18 cellular contexts compared by ENCODE assay signal in the genomic region with DNA sequence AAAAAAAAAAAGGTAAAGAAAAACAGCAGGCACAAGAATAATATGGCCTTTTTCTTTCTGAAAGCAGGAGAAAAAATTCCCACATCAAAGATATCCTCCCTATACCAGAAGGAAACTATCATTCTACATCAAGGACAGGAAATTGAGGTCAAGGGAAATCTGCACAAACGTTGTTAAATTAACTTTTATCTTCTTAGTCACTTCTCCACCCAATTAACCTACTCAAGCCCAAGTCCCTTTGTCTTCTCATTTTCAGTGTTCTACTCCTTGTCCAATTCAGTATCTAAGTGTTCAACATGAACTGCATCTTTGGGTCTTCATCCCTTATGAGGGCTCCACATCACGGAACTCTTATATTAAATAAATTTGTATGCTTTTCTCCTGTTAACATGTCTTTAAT. TPM values are rescaled to one million over a fixed set of nuclear protein-coding genes. Genes with fewer than 3 reads are reported as not detected.
A peak's percentile ranks its signal among the peaks of the same experiment; 100 is the strongest.
DNase-seq lines count a peak whose midpoint lies in the region; ATAC-seq, FAIRE-seq and TF ChIP-seq lines count a peak whose summit lies in the region.
"Had no signal": no experiment of that assay in that cellular context is flagged by ENCODE, and none has a peak within 500 bp of the region (broad histone marks: within the 10 kb centered on the region; RNA-seq: fewer than 3 reads in every experiment).

No MANE protein-coding gene starts in this region.

- no peaks in the 10 kb centered on the region for H3K9me3 Mint-ChIP-seq in CD8-positive, alpha-beta memory T cell
- H3K9me3 Mint-ChIP-seq in T-helper 2 cell treated with Interferon-gamma antibody and Interleukin-4, amounts not matched to agents 5 μg/mL and 100 μg/mL, for 36 hours = no peaks in the 10 kb centered on the region

- H3K4me3 ChIP-seq in BLaER1 = no peak overlapping the region
- H3K4me3 ChIP-seq in CD8-positive, alpha-beta memory T cell (ENCODE audit: low read length) = peak overlapping the region; percentile 7
- no peak overlapping the region for H3K4me3 ChIP-seq in effector memory CD4-positive, alpha-beta T cell (ENCODE audit: insufficient read depth, low read depth, low read length, poor library complexity, severe bottlenecking)
- H3K4me3 ChIP-seq: smooth muscle cell, thoracic aorta had no signal

- H3K4me2 ChIP-seq in BLaER1 = peak overlapping the region; percentile 64
- H3K4me2 ChIP-seq: smooth muscle cell had no signal

- no peaks in the 10 kb centered on the region for H3K9me3 ChIP-seq in BLaER1
- no peaks in the 10 kb centered on the region for H3K9me3 ChIP-seq in CD8-positive, alpha-beta memory T cell (ENCODE audit: low read length)
- H3K9me3 ChIP-seq in effector memory CD4-positive, alpha-beta T cell (ENCODE audit: control insufficient read depth, low read length) = no peaks in the 10 kb centered on the region
- H3K9me3 ChIP-seq: thoracic aorta had no signal

- H3K27me3 ChIP-seq in BLaER1 = no peaks in the 10 kb centered on the region
- H3K27me3 ChIP-seq in CD8-positive, alpha-beta memory T cell (ENCODE audit: insufficient read depth, low read length, poor library complexity, severe bottlenecking) = no peaks in the 10 kb centered on the region
- no peaks in the 10 kb centered on the region for H3K27me3 ChIP-seq in effector memory CD4-positive, alpha-beta T cell (replicated peaks; ENCODE audit: control insufficient read depth, insufficient read depth, low read length, poor library complexity, severe bottlenecking)

- no peak overlapping the region for H3K9ac ChIP-seq in BLaER1

- no peak for ATAC-seq in GM21737 (IDR thresholded peaks at IDR 0.05; ENCODE audit: unreplicated experiment)

- no peak for FAIRE-seq in HTR-8/SVneo (lab: Jason Lieb, UNC)
- FAIRE-seq: TTC549 had no signal

- H3K36me3 Mint-ChIP-seq in CD8-positive, alpha-beta memory T cell = peaks cover 5 to 38% (median 22%) of the 10 kb centered on the region in 3 donors
- H3K36me3 Mint-ChIP-seq in T-helper 2 cell treated with Interferon-gamma antibody and Interleukin-4, amounts not matched to agents 5 μg/mL and 100 μg/mL, for 36 hours (ENCODE audit: low read depth) = peaks cover 42% of the 10 kb centered on the region

- no peak for TF ChIP-seq CTCF in GM13977 (IDR thresholded peaks at IDR 0.05; ENCODE audit: extremely low read depth, insufficient read depth, missing control alignments)

- POLR2A ChIA-PET in CD8-positive, alpha-beta memory T cell (lab: Charles Lee) = no interaction called here

- in situ Hi-C loops in GM13977 (cut with MboI; ENCODE audit: low pct_unique_long_range_greater_than_20kb, low sequenced_read_pairs, unreplicated experiment) = no loop called here

- H3K27ac ChIP-seq in BLaER1 = no peak overlapping the region
- H3K27ac ChIP-seq in CD8-positive, alpha-beta memory T cell (ENCODE audit: low read depth, low read length) = no peak overlapping the region
- H3K27ac ChIP-seq in effector memory CD4-positive, alpha-beta T cell (ENCODE audit: insufficient read depth, low read length, poor library complexity, severe bottlenecking) = peak overlapping the region; percentile 44
- H3K27ac ChIP-seq: epithelial cell of prostate, RWPE1, thoracic aorta had no signal

- H3K4me1 ChIP-seq in BLaER1 = peaks cover 43% of the 10 kb centered on the region
- H3K4me1 ChIP-seq in CD8-positive, alpha-beta memory T cell (ENCODE audit: insufficient read depth, low read length) = peaks cover 65% of the 10 kb centered on the region
- peaks cover 18% of the 10 kb centered on the region for H3K4me1 ChIP-seq in effector memory CD4-positive, alpha-beta T cell (ENCODE audit: control insufficient read depth, insufficient read depth, low read length, poor library complexity, severe bottlenecking)

- peaks cover 58% of the 10 kb centered on the region for H3K36me3 ChIP-seq in BLaER1
- no peaks in the 10 kb centered on the region for H3K36me3 ChIP-seq in CD8-positive, alpha-beta memory T cell (ENCODE audit: insufficient read depth, low read length)
- H3K36me3 ChIP-seq in effector memory CD4-positive, alpha-beta T cell (ENCODE audit: control insufficient read depth, insufficient read depth, low read length) = peaks cover 10% of the 10 kb centered on the region
- H3K36me3 ChIP-seq: thoracic aorta had no signal

- H3K4me3 Mint-ChIP-seq in CD8-positive, alpha-beta memory T cell = peak overlapping the region in 5 of 7 donors; percentile 26 to 55 (median 34)
- H3K4me3 Mint-ChIP-seq in T-helper 2 cell treated with Interferon-gamma antibody and Interleukin-4, amounts not matched to agents 5 μg/mL and 100 μg/mL, for 36 hours = peak overlapping the region; percentile 49

- peak in 2 of 5 donors; percentile 29 to 70 for DNase-seq in CD8-positive, alpha-beta memory T cell
- DNase-seq in T-helper 2 cell treated with Interferon-gamma antibody and Interleukin-4, amounts not matched to agents 5 μg/mL and 100 μg/mL, for 36 hours (ENCODE audit: low spot score) = no peak
- no peak for DNase-seq in effector memory CD4-positive, alpha-beta T cell
- DNase-seq in NCI-H2107 (lab: John Stamatoyannopoulos, UW) (no peak), HTR-8/SVneo (ENCODE audit: insufficient read length, low spot score) (no peak), GM13977 (ENCODE audit: low spot score) (no peak)
- DNase-seq: dermis blood vessel endothelial cell; foreskin melanocyte; NCI-H187; NCI-H345; NK-92 treated with Interleukin-12 subunit alpha and Interleukin-12 subunit beta, amount 100 ng/mL, for 24 hours had no signal

- peaks cover 46 to 57% (median 52%) of the 10 kb centered on the region in 3 donors for H3K4me1 Mint-ChIP-seq in CD8-positive, alpha-beta memory T cell
- H3K4me1 Mint-ChIP-seq in T-helper 2 cell treated with Interferon-gamma antibody and Interleukin-4, amounts not matched to agents 5 μg/mL and 100 μg/mL, for 36 hours (ENCODE audit: low read depth) = peaks cover 43% of the 10 kb centered on the region

- peak overlapping the region in 7 of 8 donors; percentile 21 to 62 (median 43) for H3K27ac Mint-ChIP-seq in CD8-positive, alpha-beta memory T cell
- peak overlapping the region; percentile 9 for H3K27ac Mint-ChIP-seq in T-helper 2 cell treated with Interferon-gamma antibody and Interleukin-4, amounts not matched to agents 5 μg/mL and 100 μg/mL, for 36 hours

- CTCF ChIA-PET in CD8-positive, alpha-beta memory T cell (lab: Charles Lee) = no interaction called here

- no peaks in the 10 kb centered on the region for H3K27me3 Mint-ChIP-seq in CD8-positive, alpha-beta memory T cell
- H3K27me3 Mint-ChIP-seq in T-helper 2 cell treated with Interferon-gamma antibody and Interleukin-4, amounts not matched to agents 5 μg/mL and 100 μg/mL, for 36 hours (ENCODE audit: low read depth) = no peaks in the 10 kb centered on the region

- H4K20me1 ChIP-seq in BLaER1 = no peaks in the 10 kb centered on the region; the same call in 1 of the 2 replicates

RNA-seq across cellular contexts. Expression of a gene that starts 15.7 kb away (rescaled TPM):
- total RNA-seq in CD8-positive, alpha-beta memory T cell = 100 to 1,000 TPM; 133 to 149 TPM
- polyA plus RNA-seq in CD8-positive, alpha-beta memory T cell = 245 TPM
